12 cellular contexts compared by ENCODE assay signal in the genomic region with DNA sequence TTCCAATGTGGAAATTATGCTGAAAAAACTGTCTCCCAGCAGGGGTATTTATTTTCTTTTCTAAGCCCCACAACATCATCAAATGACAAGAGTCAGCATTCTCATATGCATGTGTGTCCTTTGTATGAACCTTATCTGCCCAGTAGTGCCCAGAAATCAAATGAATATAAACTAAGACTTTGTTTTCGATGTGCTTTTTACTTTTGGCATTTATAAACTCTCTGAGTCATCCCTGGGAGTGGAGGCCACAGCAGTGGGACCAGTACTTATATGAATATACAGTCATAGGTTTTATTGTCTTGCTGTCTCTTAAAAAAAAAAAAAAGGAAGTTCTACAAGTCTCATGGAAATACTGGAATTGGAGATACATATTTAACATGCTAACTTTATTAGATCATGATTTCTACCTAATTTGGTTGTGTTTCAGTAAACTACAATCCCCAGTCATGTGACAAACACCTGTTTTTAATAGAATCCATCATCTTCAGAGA.
DNase-seq lines count a peak whose midpoint lies in the region; ATAC-seq lines count a peak whose summit lies in the region.
"Had no signal": no experiment of that assay in that cellular context is flagged by ENCODE, and none has a peak within 500 bp of the region (broad histone marks: within the 10 kb centered on the region; RNA-seq: fewer than 3 reads in every experiment).

No MANE protein-coding gene starts in this region.

- H3K4me1 Mint-ChIP-seq in T-helper 2 cell treated with Interferon-gamma antibody and Interleukin-4, amounts not matched to agents 5 μg/mL and 100 μg/mL, for 36 hours (ENCODE audit: low read depth) = no peaks in the 10 kb centered on the region
- H3K4me1 Mint-ChIP-seq in activated naive CD4-positive, alpha-beta T cell treated with anti-CD3 and anti-CD28 coated beads, Interleukin-2, amount 10 ng/mL, durations not matched to agents 7 days and 5 days = peaks cover 5% of the 10 kb centered on the region

- no peak overlapping the region for H3K4me3 Mint-ChIP-seq in T-helper 2 cell treated with Interferon-gamma antibody and Interleukin-4, amounts not matched to agents 5 μg/mL and 100 μg/mL, for 36 hours
- no peak overlapping the region for H3K4me3 Mint-ChIP-seq in activated naive CD4-positive, alpha-beta T cell treated with anti-CD3 and anti-CD28 coated beads, Interleukin-2, amount 10 ng/mL, durations not matched to agents 7 days and 5 days
- H3K4me3 Mint-ChIP-seq: activated naive CD8-positive, alpha-beta T cell treated with anti-CD3 and anti-CD28 coated beads for 36 hours had no signal

- H3K27me3 Mint-ChIP-seq in T-helper 2 cell treated with Interferon-gamma antibody and Interleukin-4, amounts not matched to agents 5 μg/mL and 100 μg/mL, for 36 hours (ENCODE audit: low read depth) = no peaks in the 10 kb centered on the region
- H3K27me3 Mint-ChIP-seq in activated naive CD4-positive, alpha-beta T cell treated with anti-CD3 and anti-CD28 coated beads, Interleukin-2, amount 10 ng/mL, durations not matched to agents 7 days and 5 days = no peaks in the 10 kb centered on the region
- H3K27me3 Mint-ChIP-seq: activated naive CD8-positive, alpha-beta T cell treated with anti-CD3 and anti-CD28 coated beads for 36 hours had no signal

- H3K27ac Mint-ChIP-seq in T-helper 2 cell treated with Interferon-gamma antibody and Interleukin-4, amounts not matched to agents 5 μg/mL and 100 μg/mL, for 36 hours = no peak overlapping the region
- no peak overlapping the region for H3K27ac Mint-ChIP-seq in activated naive CD4-positive, alpha-beta T cell treated with anti-CD3 and anti-CD28 coated beads, Interleukin-2, amount 10 ng/mL, durations not matched to agents 7 days and 5 days
- H3K27ac Mint-ChIP-seq: activated naive CD8-positive, alpha-beta T cell treated with anti-CD3 and anti-CD28 coated beads for 36 hours had no signal

- H3K36me3 Mint-ChIP-seq in T-helper 2 cell treated with Interferon-gamma antibody and Interleukin-4, amounts not matched to agents 5 μg/mL and 100 μg/mL, for 36 hours (ENCODE audit: low read depth) = peaks cover 2% of the 10 kb centered on the region
- H3K36me3 Mint-ChIP-seq in activated naive CD4-positive, alpha-beta T cell treated with anti-CD3 and anti-CD28 coated beads, Interleukin-2, amount 10 ng/mL, durations not matched to agents 7 days and 5 days = peaks cover 19% of the 10 kb centered on the region

- ATAC-seq in GM21526 (IDR thresholded peaks at IDR 0.05; ENCODE audit: low FRiP score, unreplicated experiment) = no peak
- ATAC-seq: left ventricle myocardium superior had no signal

- CTCF ChIA-PET in activated naive CD4-positive, alpha-beta T cell treated with anti-CD3 and anti-CD28 coated beads, Interleukin-2, amount 10 ng/mL, durations not matched to agents 7 days and 5 days (lab: Charles Lee) = interaction anchor here (0.6 to 0.7 kb wide), 2 partner anchors 29 to 53 kb away, joined by 3 read pairs; no protein-coding TSS in a partner anchor

- DNase-seq in AG08396 (ENCODE audit: low spot score) (peak; percentile 36), HS-5 (ENCODE audit: low read depth) (peak; percentile 36), astrocyte of the hippocampus (ENCODE audit: low read depth, low spot score) (peak; percentile 64), iris pigment epithelial cell (ENCODE audit: low read depth) (peak; percentile 84), NCI-H2107 treated with DMSO at 0.1 percent for 48 hours (lab: John Stamatoyannopoulos, UW; ENCODE audit: unreplicated experiment) (no peak)
- no peak for DNase-seq in T-helper 2 cell treated with Interferon-gamma antibody and Interleukin-4, amounts not matched to agents 5 μg/mL and 100 μg/mL, for 36 hours (ENCODE audit: low spot score)
- no peak for DNase-seq in activated naive CD4-positive, alpha-beta T cell treated with anti-CD3 and anti-CD28 coated beads, Interleukin-2, amount 10 ng/mL, durations not matched to agents 7 days and 5 days
- DNase-seq: activated naive CD8-positive, alpha-beta T cell treated with anti-CD3 and anti-CD28 coated beads for 36 hours; left ventricle myocardium superior; NCI-H1048; NCI-H524 had no signal

- no peaks in the 10 kb centered on the region for H3K9me3 Mint-ChIP-seq in T-helper 2 cell treated with Interferon-gamma antibody and Interleukin-4, amounts not matched to agents 5 μg/mL and 100 μg/mL, for 36 hours
- H3K9me3 Mint-ChIP-seq in activated naive CD4-positive, alpha-beta T cell treated with anti-CD3 and anti-CD28 coated beads, Interleukin-2, amount 10 ng/mL, durations not matched to agents 7 days and 5 days = no peaks in the 10 kb centered on the region
- H3K9me3 Mint-ChIP-seq: activated naive CD8-positive, alpha-beta T cell treated with anti-CD3 and anti-CD28 coated beads for 36 hours had no signal

Comparison
In these comparisons a context has a peak if more than half of its experiments do, and no peak if none do; other contexts are left out.
1. DNase-seq: peak in AG08396 (single experiment), HS-5 (single experiment), astrocyte of the hippocampus (single experiment) and iris pigment epithelial cell (single experiment); none in T-helper 2 cell treated with Interferon-gamma antibody and Interleukin-4, amounts not matched to agents 5 μg/mL and 100 μg/mL, for 36 hours (single experiment), NCI-H2107 treated with DMSO at 0.1 percent for 48 hours (single experiment) and activated naive CD4-positive, alpha-beta T cell treated with anti-CD3 and anti-CD28 coated beads, Interleukin-2, amount 10 ng/mL, durations not matched to agents 7 days and 5 days (single experiment).